Comparison of ENCODE assay signal across 18 cellular contexts in genomic region chr10:48750991-48751390, GRCh38.
DNase-seq lines count a peak whose midpoint lies in the region; ATAC-seq, FAIRE-seq and TF ChIP-seq lines count a peak whose summit lies in the region.
"Had no signal": no experiment of that assay in that cellular context is flagged by ENCODE, and none has a peak within 500 bp of the region (broad histone marks: within the 10 kb centered on the region; RNA-seq: fewer than 3 reads in every experiment).

No MANE protein-coding gene starts in this region.

- DNase-seq in activated CD8-positive, alpha-beta memory T cell treated with anti-CD3 and anti-CD28 coated beads, Interleukin-2, amount 10 ng/mL, durations not matched to agents 7 days and 5 days: peak; percentile 11
- DNase-seq in activated CD8-positive, alpha-beta memory T cell treated with anti-CD3 and anti-CD28 coated beads, Interleukin-2, amount 50 U/mL, for 48 hours: no peak
- DNase-seq in ecto neural progenitor cell (ENCODE audit: low spot score) (peak; percentile 3), osteocyte (ENCODE audit: extremely low spot score, unreplicated experiment) (peak; percentile 54), SIG-M5 (lab: John Stamatoyannopoulos, UW) (no peak), HTR-8/SVneo (ENCODE audit: insufficient read length, low spot score) (no peak)
- DNase-seq: AML-193; CD4-positive, alpha-beta memory T cell; DMS153; DMS79; GDM1; H9 had no signal

- no peak overlapping the region for H3K27ac Mint-ChIP-seq in activated CD8-positive, alpha-beta memory T cell treated with anti-CD3 and anti-CD28 coated beads, Interleukin-2, amount 10 ng/mL, durations not matched to agents 7 days and 5 days
- H3K27ac Mint-ChIP-seq in osteocyte (ENCODE audit: unreplicated experiment): no peak overlapping the region
- H3K27ac Mint-ChIP-seq: CD4-positive, alpha-beta memory T cell; H9 had no signal

- CTCF ChIA-PET in activated CD8-positive, alpha-beta memory T cell treated with anti-CD3 and anti-CD28 coated beads, Interleukin-2, amount 10 ng/mL, durations not matched to agents 7 days and 5 days (lab: Charles Lee): interaction anchor here (1.0 kb wide), 1 partner anchor 15 kb away, joined by 3 read pairs; no protein-coding TSS in a partner anchor

- TF ChIP-seq CTCF in osteocyte (IDR thresholded peaks at IDR 0.05): no peak

- H3K9me3 Mint-ChIP-seq in activated CD8-positive, alpha-beta memory T cell treated with anti-CD3 and anti-CD28 coated beads, Interleukin-2, amount 10 ng/mL, durations not matched to agents 7 days and 5 days (ENCODE audit: low read depth): no peaks in the 10 kb centered on the region
- H3K9me3 Mint-ChIP-seq in osteocyte (ENCODE audit: unreplicated experiment): no peaks in the 10 kb centered on the region
- H3K9me3 Mint-ChIP-seq: H9 had no signal

- peaks cover 11% of the 10 kb centered on the region for H3K27me3 Mint-ChIP-seq in activated CD8-positive, alpha-beta memory T cell treated with anti-CD3 and anti-CD28 coated beads, Interleukin-2, amount 10 ng/mL, durations not matched to agents 7 days and 5 days
- H3K27me3 Mint-ChIP-seq in osteocyte (ENCODE audit: unreplicated experiment): peaks cover 7% of the 10 kb centered on the region

- H3K36me3 Mint-ChIP-seq in activated CD8-positive, alpha-beta memory T cell treated with anti-CD3 and anti-CD28 coated beads, Interleukin-2, amount 10 ng/mL, durations not matched to agents 7 days and 5 days: no peaks in the 10 kb centered on the region
- H3K36me3 Mint-ChIP-seq in osteocyte (ENCODE audit: unreplicated experiment): no peaks in the 10 kb centered on the region
- H3K36me3 Mint-ChIP-seq: CD4-positive, alpha-beta memory T cell had no signal

- no peak for ATAC-seq in activated CD8-positive, alpha-beta memory T cell treated with anti-CD3 and anti-CD28 coated beads, Interleukin-2, amount 10 ng/mL, durations not matched to agents 7 days and 5 days
- ATAC-seq in GM18870 (IDR thresholded peaks at IDR 0.05; ENCODE audit: unreplicated experiment): no peak
- ATAC-seq: A549 had no signal

- no peak overlapping the region for H3K4me3 Mint-ChIP-seq in activated CD8-positive, alpha-beta memory T cell treated with anti-CD3 and anti-CD28 coated beads, Interleukin-2, amount 10 ng/mL, durations not matched to agents 7 days and 5 days
- H3K4me3 Mint-ChIP-seq in osteocyte (ENCODE audit: unreplicated experiment): no peak overlapping the region
- H3K4me3 Mint-ChIP-seq: CD14-positive monocyte; CD4-positive, alpha-beta memory T cell; H9 had no signal

- FAIRE-seq in HTR-8/SVneo (lab: Jason Lieb, UNC): no peak
- FAIRE-seq: A549, GM12892, GM18507, H1 had no signal

- no peaks in the 10 kb centered on the region for H3K4me1 Mint-ChIP-seq in activated CD8-positive, alpha-beta memory T cell treated with anti-CD3 and anti-CD28 coated beads, Interleukin-2, amount 10 ng/mL, durations not matched to agents 7 days and 5 days
- no peaks in the 10 kb centered on the region for H3K4me1 Mint-ChIP-seq in osteocyte (ENCODE audit: unreplicated experiment)
- H3K4me1 Mint-ChIP-seq: CD4-positive, alpha-beta memory T cell had no signal

Comparison
In these comparisons a context has a peak if more than half of its experiments do, and no peak if none do; other contexts are left out.
1. DNase-seq: peak in activated CD8-positive, alpha-beta memory T cell treated with anti-CD3 and anti-CD28 coated beads, Interleukin-2, amount 10 ng/mL, durations not matched to agents 7 days and 5 days (single experiment), ecto neural progenitor cell (single experiment) and osteocyte (single experiment); none in activated CD8-positive, alpha-beta memory T cell treated with anti-CD3 and anti-CD28 coated beads, Interleukin-2, amount 50 U/mL, for 48 hours (single experiment), SIG-M5 (single experiment) and HTR-8/SVneo (single experiment).